Comparison of ENCODE assay signal across 30 cellular contexts in the genomic region with DNA sequence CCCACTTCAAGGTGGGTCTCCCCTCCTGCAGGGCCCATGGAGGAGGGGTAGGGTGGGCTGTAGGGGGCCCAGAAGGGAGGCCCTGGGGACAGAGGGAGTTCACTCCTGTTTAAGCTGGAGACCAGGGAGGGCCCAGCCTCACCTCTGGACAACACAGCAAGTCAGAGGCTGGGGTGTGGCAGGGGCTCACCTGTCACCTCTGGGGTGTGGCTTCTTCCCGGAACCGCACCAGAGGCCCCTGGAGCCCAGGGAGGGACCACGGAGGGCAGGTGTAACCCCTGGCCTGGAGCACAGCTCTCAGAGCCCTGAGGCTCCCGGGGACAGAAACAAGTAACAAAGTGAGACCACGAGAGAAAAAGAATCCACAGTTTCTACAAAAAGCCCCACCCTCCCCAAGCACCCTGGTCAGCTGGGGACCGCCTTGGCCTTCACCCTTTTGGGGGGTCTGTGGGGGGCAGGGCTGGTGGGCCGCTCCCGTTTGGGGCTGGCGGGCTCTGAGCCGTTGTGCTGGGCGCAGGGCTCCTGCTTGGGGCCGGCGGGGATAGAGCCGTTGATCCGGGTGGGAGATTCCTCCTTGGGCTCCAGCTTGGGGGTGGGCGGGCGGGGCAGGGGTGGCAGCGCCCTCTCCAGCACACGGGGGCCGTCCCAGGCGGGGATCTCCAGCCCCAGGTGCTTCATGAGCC. TPM values are rescaled to one million over a fixed set of nuclear protein-coding genes. Genes with fewer than 3 reads are reported as not detected.
"Had no signal": no experiment of that assay in that cellular context is flagged by ENCODE, and none has a peak within 500 bp of the region (broad histone marks: within the 10 kb centered on the region; RNA-seq: fewer than 3 reads in every experiment).

No MANE protein-coding gene starts in this region.

- ATAC-seq: activated CD8-positive, alpha-beta T cell treated with anti-CD3 and anti-CD28 coated beads, Interleukin-2, amount 10 ng/mL, durations not matched to agents 7 days and 5 days; activated naive CD4-positive, alpha-beta T cell treated with anti-CD3 and anti-CD28 coated beads, Interleukin-2, amount 50 U/mL, for 72 hours; activated naive CD8-positive, alpha-beta T cell treated with anti-CD3 and anti-CD28 coated beads, Interleukin-2, amount 50 U/mL, for 24 hours; activated T-cell treated with anti-CD3 and anti-CD28 coated beads, Interleukin-2, amount 50 U/mL, for 4 hours had no signal

- DNase-seq: activated CD4-positive, alpha-beta T cell treated with anti-CD3 and anti-CD28 coated beads for 48 hours; activated CD4-positive, alpha-beta T cell treated with anti-CD3 and anti-CD28 coated beads, Interleukin-2, amount 50 U/mL, for 4 hours; activated CD4-positive, CD25-positive, alpha-beta regulatory T cell treated with anti-CD3 and anti-CD28 coated beads, Interleukin-2, amount 50 U/mL, for 72 hours; activated CD8-positive, alpha-beta T cell treated with anti-CD3 and anti-CD28 coated beads, Interleukin-2, amount 10 ng/mL, durations not matched to agents 7 days and 5 days; activated effector memory CD4-positive, alpha-beta T cell treated with anti-CD3 and anti-CD28 coated beads, Interleukin-2, amount 50 U/mL, for 16 hours; activated naive CD4-positive, alpha-beta T cell treated with Interleukin-2 at 50 U/mL for 16 hours; activated naive CD8-positive, alpha-beta T cell treated with anti-CD3 and anti-CD28 coated beads, Interleukin-2, amount 50 U/mL, for 24 hours; activated T-cell treated with anti-CD3 and anti-CD28 coated beads, Interleukin-2, amount 50 U/mL, for 4 hours; amniotic stem cell; MG63; MV-4-11; NCI-H1092 treated with DMSO at 0.1 percent for 48 hours; NCI-H1436; NCI-H1694 treated with DMSO at 0.1 percent for 48 hours; NCI-H2029 treated with DMSO at 0.1 percent for 48 hours; NCI-H345; NCI-H510A; NCI-H526 treated with DMSO at 0.1 percent for 48 hours; NCI-H82; OCI-M1; Peyer's patch; SHP77; SW 1271 had no signal

- H3K4me3 ChIP-seq: ascending aorta, MG63, Peyer's patch, SJSA1 had no signal

- H3K4me3 Mint-ChIP-seq: activated CD8-positive, alpha-beta T cell treated with anti-CD3 and anti-CD28 coated beads, Interleukin-2, amount 10 ng/mL, durations not matched to agents 7 days and 5 days; activated naive CD8-positive, alpha-beta T cell treated with anti-CD3 and anti-CD28 coated beads, Interleukin-2, amount 50 U/mL, for 24 hours; activated T-cell treated with anti-CD3 and anti-CD28 coated beads, Interleukin-2, amount 50 U/mL, for 4 hours; brain; central memory CD8-positive, alpha-beta T cell; T-helper 1 cell treated with Interleukin-12 subunit alpha and Interleukin-12 subunit beta and Interleukin-4 antibody, amounts not matched to agents 30 μg/mL and 1 μg/mL, for 36 hours had no signal

- H3K9me3 ChIP-seq: ascending aorta, MG63, SJSA1 had no signal

- H3K36me3 ChIP-seq: MG63 had no signal

- H3K36me3 Mint-ChIP-seq: activated naive CD4-positive, alpha-beta T cell treated with anti-CD3 and anti-CD28 coated beads, Interleukin-2, amount 50 U/mL, for 72 hours had no signal

- H3K9me3 Mint-ChIP-seq: activated naive CD4-positive, alpha-beta T cell treated with anti-CD3 and anti-CD28 coated beads, Interleukin-2, amount 50 U/mL, for 72 hours; activated naive CD8-positive, alpha-beta T cell treated with anti-CD3 and anti-CD28 coated beads, Interleukin-2, amount 50 U/mL, for 24 hours; activated T-cell treated with anti-CD3 and anti-CD28 coated beads, Interleukin-2, amount 50 U/mL, for 4 hours; central memory CD8-positive, alpha-beta T cell; T-helper 1 cell treated with Interleukin-12 subunit alpha and Interleukin-12 subunit beta and Interleukin-4 antibody, amounts not matched to agents 30 μg/mL and 1 μg/mL, for 36 hours had no signal

- H3K4me1 ChIP-seq: ascending aorta had no signal

- H3K27ac ChIP-seq: ascending aorta, RWPE1, SJSA1 had no signal

- H3K27me3 ChIP-seq: ascending aorta, Peyer's patch had no signal

- H3K27ac Mint-ChIP-seq: activated CD8-positive, alpha-beta T cell treated with anti-CD3 and anti-CD28 coated beads, Interleukin-2, amount 10 ng/mL, durations not matched to agents 7 days and 5 days; activated naive CD4-positive, alpha-beta T cell treated with anti-CD3 and anti-CD28 coated beads, Interleukin-2, amount 50 U/mL, for 72 hours; activated naive CD8-positive, alpha-beta T cell treated with anti-CD3 and anti-CD28 coated beads, Interleukin-2, amount 50 U/mL, for 24 hours; brain; T-helper 1 cell treated with Interleukin-12 subunit alpha and Interleukin-12 subunit beta and Interleukin-4 antibody, amounts not matched to agents 30 μg/mL and 1 μg/mL, for 36 hours had no signal

RNA-seq across cellular contexts. Expression of a gene that starts 8.1 kb away (rescaled TPM):
- total RNA-seq: ascending aorta had no signal

RNA-seq across cellular contexts. Expression of a gene that starts 20.9 kb away (rescaled TPM):
- total RNA-seq: SJSA1 had no signal

RNA-seq across cellular contexts. Expression of a gene that starts 55.0 kb away (rescaled TPM):
- total RNA-seq: activated CD8-positive, alpha-beta T cell treated with anti-CD3 and anti-CD28 coated beads, Interleukin-2, amount 10 ng/mL, durations not matched to agents 7 days and 5 days; ascending aorta; SJSA1 had no signal
